8 cellular contexts compared by ENCODE assay signal in genomic region chr21:15483138-15483780, GRCh38.
A peak's percentile ranks its signal among the peaks of the same experiment; 100 is the strongest.
DNase-seq lines count a peak whose midpoint lies in the region; ATAC-seq and TF ChIP-seq lines count a peak whose summit lies in the region.

No MANE protein-coding gene starts in this region.

- CTCF ChIA-PET in activated CD4-positive, alpha-beta T cell treated with anti-CD3 and anti-CD28 coated beads for 36 hours (lab: Charles Lee) = interaction anchor here (0.6 to 1.7 kb wide), 22 partner anchors 9 to 1247 kb away, joined by 3 to 15 read pairs (median 4); no protein-coding TSS in a partner anchor

- no peak overlapping the region for H3K4me3 Mint-ChIP-seq in activated CD4-positive, alpha-beta T cell treated with anti-CD3 and anti-CD28 coated beads for 36 hours

- peaks cover 5% of the 10 kb centered on the region for H3K9me3 Mint-ChIP-seq in activated CD4-positive, alpha-beta T cell treated with anti-CD3 and anti-CD28 coated beads for 36 hours (ENCODE audit: low read depth)

- H3K4me3 ChIP-seq in BLaER1 treated with 17β-estradiol and CSF1 and Interleukin-3, amounts not matched to agents 10 nM and 100 nM = no peak overlapping the region
- H3K4me3 ChIP-seq in choroid plexus epithelial cell (ENCODE audit: low read depth, low read length) (no peak overlapping the region), left lung (no peak overlapping the region)

- peak; percentile 44 to 82 for DNase-seq in NCI-H446 (lab: John Stamatoyannopoulos, UW)
- DNase-seq in activated CD4-positive, alpha-beta T cell treated with anti-CD3 and anti-CD28 coated beads for 36 hours = peak; percentile 90
- DNase-seq in choroid plexus epithelial cell (ENCODE audit: low read depth) = peak; percentile 96
- peak; percentile 83 to 87 for DNase-seq in left lung
- DNase-seq in stimulated activated CD4-positive, alpha-beta T cell treated with anti-CD3 and anti-CD28 coated beads, Interleukin-4, amount 100 ng/mL, for 48 hours (ENCODE audit: low read depth in 2 of 2) = peak; percentile 73 to 76

- H3K4me1 Mint-ChIP-seq in activated CD4-positive, alpha-beta T cell treated with anti-CD3 and anti-CD28 coated beads for 36 hours = peaks cover 21% of the 10 kb centered on the region

- no peaks in the 10 kb centered on the region for H3K27me3 Mint-ChIP-seq in activated CD4-positive, alpha-beta T cell treated with anti-CD3 and anti-CD28 coated beads for 36 hours

- ATAC-seq in GM19043 (IDR thresholded peaks at IDR 0.05; ENCODE audit: low read depth, unreplicated experiment) = peak; percentile 93
- ATAC-seq in HG03175 (IDR thresholded peaks at IDR 0.05; ENCODE audit: unreplicated experiment) = peak; percentile 96
- ATAC-seq in activated CD4-positive, alpha-beta T cell treated with anti-CD3 and anti-CD28 coated beads for 36 hours = peak; percentile 95
- ATAC-seq in left lung = peak; percentile 100

- peaks cover 13 to 73% (median 50%) of the 10 kb centered on the region in 10 experiments; a peak in 18 of 20 replicates for H3K4me1 ChIP-seq in BLaER1 treated with 17β-estradiol and CSF1 and Interleukin-3, amounts not matched to agents 10 nM and 100 nM
- no peaks in the 10 kb centered on the region for H3K4me1 ChIP-seq in left lung

- TF ChIP-seq CTCF in choroid plexus epithelial cell (conservative IDR thresholded peaks at IDR 0.05; ENCODE audit: low read depth, low read length) = peak; percentile 99
- TF ChIP-seq CTCF in left lung (IDR thresholded peaks at IDR 0.05) = peak; percentile 85 to 86

- intact Hi-C loops in activated CD4-positive, alpha-beta T cell treated with anti-CD3 and anti-CD28 coated beads for 36 hours (cut with DNase I, micrococcal nuclease) = loop anchor here (1.0 to 5.0 kb wide), 8 partner anchors 66 to 1226 kb away; no protein-coding TSS in a partner anchor
- intact Hi-C loops in left lung (cut with DNase I) = no loop called here

- H4K20me1 ChIP-seq in BLaER1 treated with 17β-estradiol and CSF1 and Interleukin-3, amounts not matched to agents 10 nM and 100 nM = no peaks in the 10 kb centered on the region

- no peak overlapping the region for H3K27ac Mint-ChIP-seq in activated CD4-positive, alpha-beta T cell treated with anti-CD3 and anti-CD28 coated beads for 36 hours

- H3K9ac ChIP-seq in BLaER1 treated with 17β-estradiol and CSF1 and Interleukin-3, amounts not matched to agents 10 nM and 100 nM = peak overlapping the region in 4 of 11 experiments; percentile 10 to 55 (median 24); a peak in 5 of 22 replicates

- peaks cover 4 to 15% (median 8%) of the 10 kb centered on the region in 11 experiments for H3K9me3 ChIP-seq in BLaER1 treated with 17β-estradiol and CSF1 and Interleukin-3, amounts not matched to agents 10 nM and 100 nM (replicated peaks in 1 of 11)
- H3K9me3 ChIP-seq in left lung = no peaks in the 10 kb centered on the region

- peak overlapping the region; percentile 20 to 76 (median 53); a peak in 17 of 22 replicates for H3K4me2 ChIP-seq in BLaER1 treated with 17β-estradiol and CSF1 and Interleukin-3, amounts not matched to agents 10 nM and 100 nM

- H3K27me3 ChIP-seq in BLaER1 treated with 17β-estradiol and CSF1 and Interleukin-3, amounts not matched to agents 10 nM and 100 nM = no peaks in the 10 kb centered on the region
- no peaks in the 10 kb centered on the region for H3K27me3 ChIP-seq in left lung

- POLR2A ChIA-PET in activated CD4-positive, alpha-beta T cell treated with anti-CD3 and anti-CD28 coated beads for 36 hours (lab: Charles Lee) = interaction anchor here (0.5 kb wide), 1 partner anchor 96 kb away, joined by 4 read pairs; no protein-coding TSS in a partner anchor

- peak overlapping the region in 3 of 11 experiments; percentile 4 to 30 (median 20); a peak in 4 of 22 replicates for H3K27ac ChIP-seq in BLaER1 treated with 17β-estradiol and CSF1 and Interleukin-3, amounts not matched to agents 10 nM and 100 nM
- H3K27ac ChIP-seq in left lung = no peak overlapping the region

- no peaks in the 10 kb centered on the region for H3K36me3 Mint-ChIP-seq in activated CD4-positive, alpha-beta T cell treated with anti-CD3 and anti-CD28 coated beads for 36 hours (ENCODE audit: low read depth)

- no peaks in the 10 kb centered on the region; a peak in 1 of 22 replicates for H3K36me3 ChIP-seq in BLaER1 treated with 17β-estradiol and CSF1 and Interleukin-3, amounts not matched to agents 10 nM and 100 nM
- no peaks in the 10 kb centered on the region for H3K36me3 ChIP-seq in left lung

Comparison
In these comparisons a context has a peak if more than half of its experiments do, and no peak if none do; other contexts are left out.
1. intact Hi-C loops: an anchor here in activated CD4-positive, alpha-beta T cell treated with anti-CD3 and anti-CD28 coated beads for 36 hours (1.0 to 5.0 kb wide); none called in left lung.